ENCODE assay signal across 26 cellular contexts in genomic region chr4:44149242-44149641, GRCh38.
DNase-seq lines count a peak whose midpoint lies in the region; ATAC-seq and TF ChIP-seq lines count a peak whose summit lies in the region.
"Had no signal": no experiment of that assay in that cellular context is flagged by ENCODE, and none has a peak within 500 bp of the region (broad histone marks: within the 10 kb centered on the region; RNA-seq: fewer than 3 reads in every experiment).

No MANE protein-coding gene starts in this region.

- H3K9me3 Mint-ChIP-seq in WTC11, result peaks cover 27% of the 10 kb centered on the region

- no peak for ATAC-seq in WTC11
- ATAC-seq: CD8-positive, alpha-beta T cell; K562 had no signal

- no peak for TF ChIP-seq POLR2A in adrenal gland (IDR thresholded peaks at IDR 0.05)

- POLR2A ChIA-PET in HEK293 (lab: Yijun Ruan, JAX), result no interaction called here
- POLR2A ChIA-PET in WTC11 (lab: Charles Lee), result no interaction called here

- no peak overlapping the region for H3K4me3 ChIP-seq in HEK293 (ENCODE audit: low read depth, low read length)
- no peak overlapping the region for H3K4me3 ChIP-seq in skeletal muscle satellite cell (ENCODE audit: low read length)
- no peak overlapping the region for H3K4me3 ChIP-seq in adrenal gland
- H3K4me3 ChIP-seq: K562, PC-9 had no signal

- peaks cover 23% of the 10 kb centered on the region for H3K4me1 Mint-ChIP-seq in WTC11
- H3K4me1 Mint-ChIP-seq: B cell had no signal

- H3K4me1 ChIP-seq in HEK293 (ENCODE audit: control insufficient read depth, insufficient read depth, low read length), result no peaks in the 10 kb centered on the region
- H3K4me1 ChIP-seq in skeletal muscle satellite cell (ENCODE audit: control insufficient read depth, insufficient read depth, low read length), result peaks cover 82% of the 10 kb centered on the region
- no peaks in the 10 kb centered on the region for H3K4me1 ChIP-seq in adrenal gland (replicated peaks in 1 of 2)

- CTCF ChIA-PET in HEK293 (lab: Yijun Ruan, JAX), result no interaction called here
- CTCF ChIA-PET in WTC11 (lab: Charles Lee), result no interaction called here

- no peaks in the 10 kb centered on the region for H3K27me3 ChIP-seq in skeletal muscle satellite cell (ENCODE audit: control insufficient read depth, insufficient read depth, low read length)
- H3K27me3 ChIP-seq in adrenal gland, result no peaks in the 10 kb centered on the region

- no peak for DNase-seq in WTC11 (ENCODE audit: low spot score)
- no peak for DNase-seq in epithelial cell of prostate (ENCODE audit: low read depth, low spot score)
- no peak for DNase-seq in NCI-H748 (lab: John Stamatoyannopoulos, UW; ENCODE audit: unreplicated experiment)
- DNase-seq in adrenal gland, result no peak
- DNase-seq in GM10266 (ENCODE audit: extremely low spot score), result no peak
- DNase-seq: CD8-positive, alpha-beta T cell; DMS 273 treated with DMSO at 0.1 percent for 48 hours; DMS79; EL; GDM1; HCEC 1CT; Kasumi-1; NCI-H1092 treated with DMSO at 0.1 percent for 48 hours; NCI-H1436 treated with DMSO at 0.1 percent for 48 hours; NCI-H187 treated with DMSO at 0.1 percent for 48 hours; NCI-H2107; NCI-H524; NCI-H82; NK-92 treated with Interleukin-12 subunit alpha and Interleukin-12 subunit beta, amount 100 ng/mL, for 24 hours; PC-9; Right ventricle myocardium superior had no signal

- intact Hi-C loops in adrenal gland (cut with DNase I), result no loop called here

- H3K4me2 ChIP-seq in skeletal muscle satellite cell (ENCODE audit: low read length), result no peak overlapping the region
- H3K4me2 ChIP-seq: PC-9 had no signal

- H3K4me3 Mint-ChIP-seq in WTC11, result no peak overlapping the region
- H3K4me3 Mint-ChIP-seq: B cell; CD8-positive, alpha-beta T cell had no signal

- no peaks in the 10 kb centered on the region for H3K27me3 Mint-ChIP-seq in WTC11 (ENCODE audit: low read depth)
- H3K27me3 Mint-ChIP-seq: B cell had no signal

- peak overlapping the region; percentile 49 for H3K9ac ChIP-seq in skeletal muscle satellite cell (ENCODE audit: low read depth, low read length)

- H3K27ac ChIP-seq in HEK293 (ENCODE audit: extremely low read depth, low read depth, low read length), result no peak overlapping the region
- peak overlapping the region; percentile 72 for H3K27ac ChIP-seq in epithelial cell of prostate
- H3K27ac ChIP-seq in adrenal gland, result no peak overlapping the region
- H3K27ac ChIP-seq: C4-2B, PC-9 had no signal

- H3K9me3 ChIP-seq in HEK293 (ENCODE audit: control insufficient read depth, insufficient read depth, low read depth, low read length), result no peaks in the 10 kb centered on the region
- H3K9me3 ChIP-seq in skeletal muscle satellite cell (replicated peaks; ENCODE audit: low read length), result no peaks in the 10 kb centered on the region
- no peaks in the 10 kb centered on the region for H3K9me3 ChIP-seq in adrenal gland (replicated peaks in 1 of 3)

- H3K36me3 ChIP-seq in HEK293 (ENCODE audit: control insufficient read depth in 2 of 2, insufficient read depth in 1 of 2, low read length in 2 of 2), result no peaks in the 10 kb centered on the region
- no peaks in the 10 kb centered on the region for H3K36me3 ChIP-seq in skeletal muscle satellite cell (ENCODE audit: insufficient read depth, low read length)
- no peaks in the 10 kb centered on the region for H3K36me3 ChIP-seq in adrenal gland (replicated peaks in 1 of 2)

- H3K36me3 Mint-ChIP-seq in WTC11, result peaks cover 17% of the 10 kb centered on the region
- H3K36me3 Mint-ChIP-seq: CD8-positive, alpha-beta T cell had no signal

- no peak for TF ChIP-seq CTCF in HEK293 (tag by site-specific recombination; IDR thresholded peaks at IDR 0.05)
- TF ChIP-seq CTCF in WTC11 (IDR thresholded peaks at IDR 0.05), result no peak
- TF ChIP-seq CTCF in adrenal gland (IDR thresholded peaks at IDR 0.05), result no peak
- no peak for TF ChIP-seq CTCF in GM10266 (IDR thresholded peaks at IDR 0.05; ENCODE audit: control insufficient read depth, insufficient read depth, low read depth, missing control alignments)

- H3K27ac Mint-ChIP-seq in WTC11, result peak overlapping the region; percentile 46; the same call in 1 of the 2 replicates
- H3K27ac Mint-ChIP-seq: B cell; CD8-positive, alpha-beta T cell had no signal

- 69 to 78% (median 73%) methylated on average over 3 of the region's 3 CpGs for WGBS in adrenal gland, 4 donors

TF ChIP-seq in HEK293, 187 proteins besides CTCF, POLR2A, EP300 and RAD21:
- peak; percentile 58; the same call in 1 of the 2 replicates for TF ChIP-seq ATF2 (tag by site-specific recombination; IDR thresholded peaks at IDR 0.05; ENCODE audit: low read depth)
- TF ChIP-seq ZNF2 (tag by site-specific recombination; IDR thresholded peaks at IDR 0.05), result no peak
- TF ChIP-seq ZBTB44 (tag by site-specific recombination; IDR thresholded peaks at IDR 0.05), result no peak

TF ChIP-seq in WTC11, 78 proteins besides CTCF, POLR2A, EP300 and RAD21 (continues in another document):
- TF ChIP-seq ZSCAN18 (CRISPR knock-in tag; IDR thresholded peaks at IDR 0.05), result no peak
- TF ChIP-seq ZNF263 (CRISPR knock-in tag; IDR thresholded peaks at IDR 0.05; ENCODE audit: low read depth), result no peak
- TF ChIP-seq IRF1 (CRISPR knock-in tag; IDR thresholded peaks at IDR 0.05), result no peak
- no peak for TF ChIP-seq MAX (CRISPR knock-in tag; IDR thresholded peaks at IDR 0.05)
- no peak for TF ChIP-seq AFF4 (CRISPR knock-in tag; IDR thresholded peaks at IDR 0.05; ENCODE audit: borderline replicate concordance)

Comparison
In these comparisons a context has a peak if more than half of its experiments do, and no peak if none do; other contexts are left out.
1. Of the 8 proteins assayed by ChIP-seq in both HEK293 and WTC11: peak only in HEK293: ATF2; only in WTC11: none; in both: none; in neither: 7.